8 cellular contexts compared by ENCODE assay signal in genomic region chrX:48538641-48539344, GRCh38. TPM values are rescaled to one million over a fixed set of nuclear protein-coding genes. Genes with fewer than 3 reads are reported as not detected.
DNase-seq lines count a peak whose midpoint lies in the region; ATAC-seq and TF ChIP-seq lines count a peak whose summit lies in the region.

No MANE protein-coding gene starts in this region.

- peak overlapping the region; percentile 84; the same call in 1 of the 2 replicates for H3K4me3 Mint-ChIP-seq in WTC11

- H3K4me2 ChIP-seq in smooth muscle cell: no peak overlapping the region

- no peak for DNase-seq in HAP-1 (ENCODE audit: low spot score in 2 of 2)
- no peak for DNase-seq in WTC11 (ENCODE audit: low spot score)
- no peak for DNase-seq in foreskin fibroblast
- DNase-seq in smooth muscle cell (lab: John Stamatoyannopoulos, UW; ENCODE audit: unreplicated experiment): no peak
- no peak for DNase-seq in left colon
- no peak for DNase-seq in NCI-H2227 (lab: John Stamatoyannopoulos, UW; ENCODE audit: unreplicated experiment)

- no peak overlapping the region for H3K27ac Mint-ChIP-seq in WTC11

- no peaks in the 10 kb centered on the region for H3K27me3 ChIP-seq in HAP-1 (ENCODE audit: low read depth)
- H3K27me3 ChIP-seq in smooth muscle cell (ENCODE audit: low read depth): no peaks in the 10 kb centered on the region

- in situ Hi-C loops in HAP-1 (cut with MboI; ENCODE audit: low sequenced_read_pairs): no loop called here

- H3K36me3 Mint-ChIP-seq in WTC11: peaks cover 1% of the 10 kb centered on the region

- H3K4me1 ChIP-seq in HAP-1: peaks cover 7% of the 10 kb centered on the region
- H3K4me1 ChIP-seq in smooth muscle cell (ENCODE audit: low read depth): no peaks in the 10 kb centered on the region

- 88% methylated on average over 23 of the region's 23 CpGs for WGBS in smooth muscle cell (ENCODE audit: low lambda C conversion rate)

- intact Hi-C loops in left colon (cut with DNase I, micrococcal nuclease): no loop called here

- H3K4me1 Mint-ChIP-seq in WTC11: peaks cover 7% of the 10 kb centered on the region

- peak overlapping the region; percentile 77 for H3K27ac ChIP-seq in smooth muscle cell (ENCODE audit: low read depth)

- no peaks in the 10 kb centered on the region for H3K9me3 Mint-ChIP-seq in WTC11

- H3F3A ChIP-seq in smooth muscle cell (ENCODE audit: low read depth): no peaks in the 10 kb centered on the region

- CTCF ChIA-PET in WTC11 (lab: Charles Lee): interaction anchor here (0.5 to 0.8 kb wide), 3 partner anchors 45 to 1288 kb away, joined by 3 to 4 read pairs (median 4); no protein-coding TSS in a partner anchor

- no peak for TF ChIP-seq CTCF in WTC11 (IDR thresholded peaks at IDR 0.05)
- no peak for TF ChIP-seq CTCF in foreskin fibroblast (IDR thresholded peaks at IDR 0.05; ENCODE audit: low read depth, low read length)
- TF ChIP-seq CTCF in smooth muscle cell (IDR thresholded peaks at IDR 0.05; ENCODE audit: borderline replicate concordance, insufficient read depth, poor library complexity, severe bottlenecking): no peak

- no peaks in the 10 kb centered on the region for H3K27me3 Mint-ChIP-seq in WTC11 (ENCODE audit: low read depth)

- H3K4me3 ChIP-seq in HAP-1: peak overlapping the region; percentile 79
- H3K4me3 ChIP-seq in foreskin fibroblast (ENCODE audit: low read depth in 1 of 2, low read length in 2 of 2): peak overlapping the region; percentile 65 to 79
- H3K4me3 ChIP-seq in smooth muscle cell: peak overlapping the region; percentile 66

- POLR2A ChIA-PET in WTC11 (lab: Charles Lee): interaction anchor here (0.6 kb wide), 1 partner anchor 18 kb away, joined by 3 read pairs; no protein-coding TSS in a partner anchor

- no peaks in the 10 kb centered on the region for H4K20me1 ChIP-seq in smooth muscle cell (ENCODE audit: low read depth)

- H3K36me3 ChIP-seq in HAP-1 (replicated peaks): peaks cover 4% of the 10 kb centered on the region
- no peaks in the 10 kb centered on the region for H3K36me3 ChIP-seq in smooth muscle cell (ENCODE audit: low read depth)

- H3K9me3 ChIP-seq in HAP-1 (no peaks in the 10 kb centered on the region), smooth muscle cell (replicated peaks; ENCODE audit: low read depth) (no peaks in the 10 kb centered on the region)

- ATAC-seq in WTC11 (no peak), GM19324 (IDR thresholded peaks at IDR 0.05; ENCODE audit: low FRiP score, unreplicated experiment) (no peak), left colon (no peak), GM21515 (IDR thresholded peaks at IDR 0.05; ENCODE audit: unreplicated experiment) (no peak)

- H3K79me2 ChIP-seq in smooth muscle cell (ENCODE audit: low read depth): no peaks in the 10 kb centered on the region

- no peak overlapping the region for H2AFZ ChIP-seq in smooth muscle cell (ENCODE audit: low read depth)

- H3K9ac ChIP-seq in smooth muscle cell (ENCODE audit: low read depth): peak overlapping the region; percentile 82

TF ChIP-seq in WTC11, 78 proteins besides CTCF, POLR2A, EP300 and RAD21 (continues in another document):
- TF ChIP-seq MAX (CRISPR knock-in tag; IDR thresholded peaks at IDR 0.05) (no peak), ZMAT4 (CRISPR knock-in tag; IDR thresholded peaks at IDR 0.05) (no peak), HMGXB4 (CRISPR knock-in tag; IDR thresholded peaks at IDR 0.05) (no peak), OVOL2 (CRISPR knock-in tag; IDR thresholded peaks at IDR 0.05; ENCODE audit: borderline replicate concordance) (no peak), IRF1 (CRISPR knock-in tag; IDR thresholded peaks at IDR 0.05) (no peak), E2F5 (CRISPR knock-in tag; IDR thresholded peaks at IDR 0.05) (no peak), TP53 (CRISPR knock-in tag; IDR thresholded peaks at IDR 0.05) (no peak), MXD4 (CRISPR knock-in tag; IDR thresholded peaks at IDR 0.05; ENCODE audit: borderline replicate concordance) (no peak), CDX4 (CRISPR knock-in tag; IDR thresholded peaks at IDR 0.05; ENCODE audit: borderline replicate concordance) (no peak), NR2C2 (CRISPR knock-in tag; IDR thresholded peaks at IDR 0.05) (no peak), ATF1 (CRISPR knock-in tag; IDR thresholded peaks at IDR 0.05) (no peak)

RNA-seq across cellular contexts. Expression of gene TBC1D25, which starts 0.7 kb away (rescaled TPM):
- 7.5 to 10.2 TPM (median 9.9 TPM) in 3 replicates for total RNA-seq in WTC11 (2021)
- total RNA-seq in smooth muscle cell: 3.8 and 4.5 TPM in 2 replicates
- polyA plus RNA-seq in smooth muscle cell: 9.7 and 9.8 TPM in 2 replicates
- total RNA-seq in left colon: 10 to 100 TPM; 11.6 to 15.7 TPM

RNA-seq across cellular contexts. Expression of gene EBP, which starts 17.2 kb away (rescaled TPM):
- 129 to 145 TPM (median 138 TPM) in 3 replicates for total RNA-seq in WTC11 (2021)
- total RNA-seq in smooth muscle cell: 49.1 and 63.0 TPM in 2 replicates
- 85.5 and 99.8 TPM in 2 replicates for polyA plus RNA-seq in smooth muscle cell
- total RNA-seq in left colon: 100 to 1,000 TPM; 152 to 207 TPM

RNA-seq across cellular contexts. Expression of gene PORCN, which starts 30.0 kb away (rescaled TPM):
- total RNA-seq in WTC11 (2021) (16.4 to 19.7 TPM (median 16.9 TPM) in 3 replicates), smooth muscle cell (25.1 and 25.5 TPM in 2 replicates), left colon (1 to 10 TPM; 4.0 to 5.8 TPM)
- 14.8 and 23.2 TPM in 2 replicates for polyA plus RNA-seq in smooth muscle cell

RNA-seq across cellular contexts. Expression of gene RBM3, which starts 35.5 kb away (rescaled TPM):
- 97.7 to 148 TPM (median 99.6 TPM) in 3 replicates for total RNA-seq in WTC11 (2021)
- total RNA-seq in smooth muscle cell: 110 and 156 TPM in 2 replicates
- polyA plus RNA-seq in smooth muscle cell: 111 and 116 TPM in 2 replicates
- 100 to 1,000 TPM; 156 to 263 TPM for total RNA-seq in left colon

RNA-seq across cellular contexts. Expression of gene WDR13, which starts 58.5 kb away (rescaled TPM):
- total RNA-seq in WTC11 (2021) (28.0 to 37.4 TPM (median 30.4 TPM) in 3 replicates), smooth muscle cell (46.9 and 55.3 TPM in 2 replicates), left colon (100 to 1,000 TPM; 126 to 141 TPM)
- polyA plus RNA-seq in smooth muscle cell: 113 and 133 TPM in 2 replicates
